In genomic region chr4:139015269-139015947, GRCh38 we compare ENCODE assay signal across 8 cellular contexts. TPM values are rescaled to one million over a fixed set of nuclear protein-coding genes. Genes with fewer than 3 reads are reported as not detected.
DNase-seq lines count a peak whose midpoint lies in the region; ATAC-seq and TF ChIP-seq lines count a peak whose summit lies in the region.

Gene NOCT (plus strand): TSS chr4:139015781. CDS start chr4:139015982, 201 bp downstream.

- H3K4me3 ChIP-seq in DND-41 (ENCODE audit: low read depth in 1 of 2, low read length in 2 of 2) (peak within 1 kb of the TSS; percentile 66 to 82; a peak in 3 of 4 replicates), KMS-11 (IDR thresholded peaks at IDR 0.05; ENCODE audit: insufficient read depth, low read depth, low read length) (no peak within 1 kb of the TSS), Panc1 (ENCODE audit: low read depth in 2 of 2, low read length in 2 of 2) (peak within 1 kb of the TSS; percentile 72 to 91), esophagus (ENCODE audit: low read depth in 1 of 2, low read length in 2 of 2) (peak within 1 kb of the TSS; percentile 77 to 78), muscle layer of colon (ENCODE audit: low read depth in 1 of 2, low read length in 2 of 2) (peak within 1 kb of the TSS; percentile 65 to 83)

- intact Hi-C loops in Panc1 (cut with micrococcal nuclease; ENCODE audit: unreplicated experiment): no loop called here

- peaks cover 7% of the 10 kb centered on the region for H3K36me3 Mint-ChIP-seq in activated T-cell treated with anti-CD3 and anti-CD28 coated beads, Interleukin-2, amount 50 U/mL, for 4 hours (ENCODE audit: insufficient read depth)

- CTCF ChIA-PET in Panc1 (lab: Charles Lee): no interaction called here

- peaks cover 17% of the 10 kb centered on the region; the same call in 1 of the 2 replicates for H4K20me1 ChIP-seq in DND-41 (ENCODE audit: insufficient read depth, low read length)
- H4K20me1 ChIP-seq in KMS-11 (ENCODE audit: insufficient read depth): no peaks in the 10 kb centered on the region; the same call in 1 of the 2 replicates

- peaks cover 42% of the 10 kb centered on the region for H3K4me1 Mint-ChIP-seq in activated T-cell treated with anti-CD3 and anti-CD28 coated beads, Interleukin-2, amount 50 U/mL, for 4 hours (ENCODE audit: low read depth)

- no peaks in the 10 kb centered on the region for H3K27me3 Mint-ChIP-seq in activated T-cell treated with anti-CD3 and anti-CD28 coated beads, Interleukin-2, amount 50 U/mL, for 4 hours (ENCODE audit: low read depth)

- H3K36me3 ChIP-seq in DND-41 (ENCODE audit: insufficient read depth, low read length): peaks cover 2% of the 10 kb centered on the region; the same call in 1 of the 2 replicates
- H3K36me3 ChIP-seq in KMS-11 (ENCODE audit: insufficient read depth): no peaks in the 10 kb centered on the region
- H3K36me3 ChIP-seq in Panc1 (ENCODE audit: control insufficient read depth, insufficient read depth, low read length): no peaks in the 10 kb centered on the region; the same call in none of the 2 replicates
- H3K36me3 ChIP-seq in esophagus (ENCODE audit: control insufficient read depth in 2 of 2, insufficient read depth in 2 of 2, low read length in 1 of 2): no peaks in the 10 kb centered on the region
- H3K36me3 ChIP-seq in muscle layer of colon (ENCODE audit: insufficient read depth, low read length): no peaks in the 10 kb centered on the region

- H3K9ac ChIP-seq in DND-41 (ENCODE audit: low read depth, low read length): peak within 1 kb of the TSS; percentile 80
- peak within 1 kb of the TSS; percentile 90 for H3K9ac ChIP-seq in KMS-11
- peak within 1 kb of the TSS; percentile 76 for H3K9ac ChIP-seq in muscle layer of colon (ENCODE audit: low read length)

- H3K4me2 ChIP-seq in DND-41 (ENCODE audit: insufficient read depth, low read length) (peak within 1 kb of the TSS; percentile 76), KMS-11 (peak within 1 kb of the TSS; percentile 69)

- H3K79me2 ChIP-seq in DND-41 (ENCODE audit: insufficient read depth, low read length) (peaks cover 46% of the 10 kb centered on the region), KMS-11 (ENCODE audit: insufficient read depth, low read depth) (peaks cover 42% of the 10 kb centered on the region; the same call in 1 of the 2 replicates)

- POLR2A ChIA-PET in Panc1 (lab: Charles Lee): interaction anchor here (0.6 kb wide), 1 partner anchor 12 kb away, joined by 3 read pairs; no protein-coding TSS in a partner anchor

- peak; percentile 23 for TF ChIP-seq CTCF in DND-41 (IDR thresholded peaks at IDR 0.05; ENCODE audit: borderline replicate concordance, extremely low read depth, low read length, poor library complexity, severe bottlenecking)
- no peak for TF ChIP-seq CTCF in KMS-11 (conservative IDR thresholded peaks at IDR 0.05; ENCODE audit: low read depth, low read length)
- TF ChIP-seq CTCF in Panc1 (IDR thresholded peaks at IDR 0.05): no peak

- H3K4me3 Mint-ChIP-seq in activated T-cell treated with anti-CD3 and anti-CD28 coated beads, Interleukin-2, amount 50 U/mL, for 4 hours: peak within 1 kb of the TSS; percentile 93

- BruUV-seq in Panc1 (replicated peaks; lab: Mats Ljungman, UMichigan): no TSS peak

- peak within 1 kb of the TSS; percentile 84 for H2AFZ ChIP-seq in DND-41 (ENCODE audit: low read depth, low read length)
- peak within 1 kb of the TSS; percentile 59 for H2AFZ ChIP-seq in KMS-11 (ENCODE audit: low read depth)

- H3K9me3 Mint-ChIP-seq in activated T-cell treated with anti-CD3 and anti-CD28 coated beads, Interleukin-2, amount 50 U/mL, for 4 hours: no peaks in the 10 kb centered on the region

- ATAC-seq in DND-41 (ENCODE audit: insufficient read depth, low read depth) (peak; percentile 93), GM21786 (IDR thresholded peaks at IDR 0.05; ENCODE audit: unreplicated experiment) (peak; percentile 92), Panc1 (peak; percentile 95)
- ATAC-seq in activated T-cell treated with anti-CD3 and anti-CD28 coated beads, Interleukin-2, amount 50 U/mL, for 4 hours: peak; percentile 95 to 96

- 0% methylated on average over 62 of the region's 62 CpGs for WGBS in esophagus, 2 donors

- DNase-seq in DND-41: peak; percentile 88
- DNase-seq in Panc1 (ENCODE audit: low read depth, low spot score): no peak
- DNase-seq in activated T-cell treated with anti-CD3 and anti-CD28 coated beads, Interleukin-2, amount 50 U/mL, for 4 hours: peak; percentile 90
- DNase-seq in stimulated activated CD8-positive, alpha-beta memory T cell treated with anti-CD3 and anti-CD28 coated beads, Interleukin-7, amount 100 ng/mL, for 1 hour (ENCODE audit: low read depth in 2 of 2): peak; percentile 76 to 77

- H3K27ac ChIP-seq in DND-41 (ENCODE audit: low read length) (peak within 1 kb of the TSS; percentile 78), KMS-11 (peak within 1 kb of the TSS; percentile 92), Panc1 (ENCODE audit: low read length) (peak within 1 kb of the TSS; percentile 91), esophagus (ENCODE audit: low read depth in 2 of 2, low read length in 1 of 2) (peak within 1 kb of the TSS; percentile 84 to 91), muscle layer of colon (ENCODE audit: low read depth, low read length) (peak within 1 kb of the TSS; percentile 83)

- in situ Hi-C loops in Panc1 (cut with HindIII; ENCODE audit: low pct_unique_long_range_greater_than_20kb, low sequenced_read_pairs): no loop called here

- no peaks in the 10 kb centered on the region for H3K27me3 ChIP-seq in DND-41 (ENCODE audit: insufficient read depth, low read length, poor library complexity)
- H3K27me3 ChIP-seq in KMS-11 (ENCODE audit: insufficient read depth, low read depth): no peaks in the 10 kb centered on the region
- H3K27me3 ChIP-seq in Panc1 (ENCODE audit: control insufficient read depth, insufficient read depth, low read length): no peaks in the 10 kb centered on the region
- H3K27me3 ChIP-seq in esophagus (ENCODE audit: control insufficient read depth in 1 of 2, insufficient read depth in 2 of 2, low read length in 2 of 2): no peaks in the 10 kb centered on the region
- no peaks in the 10 kb centered on the region for H3K27me3 ChIP-seq in muscle layer of colon (ENCODE audit: control insufficient read depth in 1 of 2, insufficient read depth in 2 of 2, low read length in 2 of 2)

- peaks cover 47% of the 10 kb centered on the region for H3K4me1 ChIP-seq in DND-41 (ENCODE audit: insufficient read depth, low read length)
- H3K4me1 ChIP-seq in KMS-11 (ENCODE audit: low read depth, poor library complexity, severe bottlenecking): peaks cover 35% of the 10 kb centered on the region
- peaks cover 34% of the 10 kb centered on the region for H3K4me1 ChIP-seq in Panc1 (ENCODE audit: control insufficient read depth, insufficient read depth, low read length)
- no peaks in the 10 kb centered on the region for H3K4me1 ChIP-seq in esophagus (ENCODE audit: control insufficient read depth in 2 of 2, insufficient read depth in 2 of 2, low read length in 1 of 2)
- peaks cover 16% of the 10 kb centered on the region for H3K4me1 ChIP-seq in muscle layer of colon (ENCODE audit: insufficient read depth, low read length)

- no peaks in the 10 kb centered on the region for H3K9me3 ChIP-seq in DND-41 (ENCODE audit: insufficient read depth, low read length, severe bottlenecking)
- no peaks in the 10 kb centered on the region for H3K9me3 ChIP-seq in Panc1 (ENCODE audit: control insufficient read depth, insufficient read depth, low read depth, low read length)
- no peaks in the 10 kb centered on the region for H3K9me3 ChIP-seq in esophagus (ENCODE audit: control insufficient read depth in 2 of 2, insufficient read depth in 1 of 2, low read depth in 1 of 2, low read length in 1 of 2)
- H3K9me3 ChIP-seq in muscle layer of colon (ENCODE audit: low read length): no peaks in the 10 kb centered on the region

RNA-seq across cellular contexts. Expression of gene NOCT, which starts in this region (rescaled TPM):
- 17.1 TPM for total RNA-seq in Panc1 (2021; ENCODE audit: unreplicated experiment)
- polyA plus RNA-seq in Panc1 (2012; ENCODE audit: insufficient read length): 6.5 TPM
- total RNA-seq in activated T-cell treated with anti-CD3 and anti-CD28 coated beads, Interleukin-2, amount 50 U/mL, for 4 hours: 10 to 100 TPM; 23.2 to 25.8 (median 23.7) TPM
- polyA plus RNA-seq in esophagus: 1 to 10 TPM; 1.8 to 2.2 TPM
